19 cellular contexts compared by ENCODE assay signal in genomic region chr10:111784386-111784785, GRCh38.
DNase-seq lines count a peak whose midpoint lies in the region; ATAC-seq and TF ChIP-seq lines count a peak whose summit lies in the region.
"Had no signal": no experiment of that assay in that cellular context is flagged by ENCODE, and none has a peak within 500 bp of the region (broad histone marks: within the 10 kb centered on the region; RNA-seq: fewer than 3 reads in every experiment).

No MANE protein-coding gene starts in this region.

- ATAC-seq in HG03025 (IDR thresholded peaks at IDR 0.05; ENCODE audit: low FRiP score, unreplicated experiment) (no peak), GM19023 (IDR thresholded peaks at IDR 0.05; ENCODE audit: unreplicated experiment) (no peak)
- ATAC-seq: CD8-positive, alpha-beta T cell; GM12878; K562 had no signal

- H3K27ac ChIP-seq in RWPE1, result no peak overlapping the region
- H3K27ac ChIP-seq: BLaER1, HL-60 had no signal

- CTCF ChIA-PET in RWPE1 (lab: Yijun Ruan, JAX), result interaction anchor here (0.7 kb wide), 1 partner anchor 15 kb away, joined by 3 read pairs; no protein-coding TSS in a partner anchor

- no peak for TF ChIP-seq CTCF in RWPE1 (conservative IDR thresholded peaks at IDR 0.05; ENCODE audit: low read depth)

- DNase-seq in G401 (ENCODE audit: low spot score) (peak; percentile 97), NCI-H446 (lab: John Stamatoyannopoulos, UW) (peak; percentile 23 to 60), cerebellar nuclear complex (lab: John Stamatoyannopoulos, UW) (peak; percentile 23 to 87), pons (ENCODE audit: low spot score) (peak; percentile 30), RWPE1 (ENCODE audit: low spot score) (no peak)
- no peak for DNase-seq in NK-92 treated with Interleukin-12 subunit alpha and Interleukin-12 subunit beta, amount 100 ng/mL, for 24 hours (lab: John Stamatoyannopoulos, UW)
- DNase-seq: 8988T; Calu3; CD8-positive, alpha-beta T cell; DMS79 treated with DMSO at 0.1 percent for 48 hours; GOT3; H9; IMR-90 had no signal

- POLR2A ChIA-PET in RWPE1 (lab: Yijun Ruan, JAX; ENCODE audit: low non-redundant PET), result no interaction called here

- in situ Hi-C loops in G401 (cut with HindIII; ENCODE audit: low sequenced_read_pairs), result no loop called here

Comparison
In these comparisons a context has a peak if more than half of its experiments do, and no peak if none do; other contexts are left out.
1. DNase-seq: peak in G401 (single experiment), NCI-H446 (2 of 2), cerebellar nuclear complex (2 of 2) and pons (single experiment); none in NK-92 treated with Interleukin-12 subunit alpha and Interleukin-12 subunit beta, amount 100 ng/mL, for 24 hours (single experiment) and RWPE1 (single experiment).